In the genomic region with DNA sequence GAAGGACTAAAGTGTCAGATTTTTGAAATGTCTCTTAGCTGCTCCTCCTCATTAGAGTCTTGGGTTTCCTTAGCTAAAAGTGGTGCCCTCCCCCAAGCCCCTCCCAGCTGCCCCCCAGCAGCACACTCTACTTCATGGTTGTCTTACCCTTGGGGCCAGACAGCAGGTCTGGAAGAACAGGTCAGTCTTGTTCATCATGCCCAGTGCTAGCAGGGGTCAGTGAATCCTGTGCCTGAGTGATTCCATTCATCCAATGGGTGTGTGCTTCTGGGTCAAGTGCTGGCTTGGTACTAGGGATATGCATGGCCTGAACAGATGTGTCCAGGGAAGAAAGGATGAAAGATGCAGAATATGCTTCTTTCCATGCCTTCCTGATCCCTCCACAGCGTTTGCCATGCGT, we compare ENCODE assay signal across 30 cellular contexts.
"Had no signal": no experiment of that assay in that cellular context is flagged by ENCODE, and none has a peak within 500 bp of the region (broad histone marks: within the 10 kb centered on the region; RNA-seq: fewer than 3 reads in every experiment).

No MANE protein-coding gene starts in this region.

- H3K27ac Mint-ChIP-seq: activated CD4-positive, alpha-beta T cell treated with anti-CD3 and anti-CD28 coated beads, Interleukin-2, amount 10 ng/mL, durations not matched to agents 7 days and 5 days; activated CD8-positive, alpha-beta T cell treated with anti-CD3 and anti-CD28 coated beads, Interleukin-2, amount 10 ng/mL, durations not matched to agents 7 days and 5 days; activated naive CD4-positive, alpha-beta T cell treated with anti-CD3 and anti-CD28 coated beads for 36 hours; activated naive CD4-positive, alpha-beta T cell treated with anti-CD3 and anti-CD28 coated beads, Interleukin-2, amount 50 U/mL, for 72 hours; activated T-cell treated with anti-CD3 and anti-CD28 coated beads, Interleukin-2, amount 50 U/mL, for 24 hours; activated T-helper 1 cell treated with anti-CD3 and anti-CD28 coated beads, Interleukin-12 subunit alpha, Interleukin-12 subunit beta, Interleukin-2, Interleukin-4 antibody, amounts not matched to agents 30 ng/mL and 10 ng/mL and 1 ng/mL, durations not matched to agents 14 hours and 24 hours and 36 hours; T-helper 1 cell treated with Interleukin-12 subunit alpha and Interleukin-12 subunit beta and Interleukin-4 antibody, amounts not matched to agents 30 μg/mL and 1 μg/mL, for 36 hours; T-helper 2 cell treated with Interferon-gamma antibody and Interleukin-4, amounts not matched to agents 5 μg/mL and 100 μg/mL, for 36 hours had no signal

- H3K9me3 Mint-ChIP-seq: activated CD4-positive, alpha-beta T cell treated with anti-CD3 and anti-CD28 coated beads, Interleukin-2, amount 10 ng/mL, durations not matched to agents 7 days and 5 days; activated naive CD4-positive, alpha-beta T cell treated with anti-CD3 and anti-CD28 coated beads for 36 hours; activated naive CD4-positive, alpha-beta T cell treated with anti-CD3 and anti-CD28 coated beads, Interleukin-2, amount 50 U/mL, for 72 hours; activated T-cell treated with anti-CD3 and anti-CD28 coated beads, Interleukin-2, amount 50 U/mL, for 24 hours; activated T-helper 1 cell treated with anti-CD3 and anti-CD28 coated beads, Interleukin-12 subunit alpha, Interleukin-12 subunit beta, Interleukin-2, Interleukin-4 antibody, amounts not matched to agents 30 ng/mL and 10 ng/mL and 1 ng/mL, durations not matched to agents 14 hours and 24 hours and 36 hours; central memory CD8-positive, alpha-beta T cell; T-helper 1 cell treated with Interleukin-12 subunit alpha and Interleukin-12 subunit beta and Interleukin-4 antibody, amounts not matched to agents 30 μg/mL and 1 μg/mL, for 36 hours; T-helper 2 cell treated with Interferon-gamma antibody and Interleukin-4, amounts not matched to agents 5 μg/mL and 100 μg/mL, for 36 hours had no signal

- H3K9ac ChIP-seq: SK-N-SH had no signal

- H3K36me3 Mint-ChIP-seq: activated naive CD4-positive, alpha-beta T cell treated with anti-CD3 and anti-CD28 coated beads, Interleukin-2, amount 50 U/mL, for 72 hours had no signal

- H3K27me3 Mint-ChIP-seq: activated CD4-positive, alpha-beta T cell treated with anti-CD3 and anti-CD28 coated beads, Interleukin-2, amount 10 ng/mL, durations not matched to agents 7 days and 5 days; activated T-cell treated with anti-CD3 and anti-CD28 coated beads, Interleukin-2, amount 50 U/mL, for 24 hours; central memory CD8-positive, alpha-beta T cell had no signal

- H3K27me3 ChIP-seq: adrenal gland, brain microvascular endothelial cell, SJSA1 had no signal

- H3K4me1 ChIP-seq: adrenal gland had no signal

- H3K27ac ChIP-seq: adrenal gland, brain microvascular endothelial cell, SJSA1 had no signal

- H3K4me3 ChIP-seq: adrenal gland, SJSA1 had no signal

- H3K4me3 Mint-ChIP-seq: activated CD4-positive, alpha-beta T cell treated with anti-CD3 and anti-CD28 coated beads, Interleukin-2, amount 10 ng/mL, durations not matched to agents 7 days and 5 days; activated CD8-positive, alpha-beta T cell treated with anti-CD3 and anti-CD28 coated beads, Interleukin-2, amount 10 ng/mL, durations not matched to agents 7 days and 5 days; activated naive CD4-positive, alpha-beta T cell treated with anti-CD3 and anti-CD28 coated beads for 36 hours; activated T-cell treated with anti-CD3 and anti-CD28 coated beads, Interleukin-2, amount 50 U/mL, for 24 hours; activated T-helper 1 cell treated with anti-CD3 and anti-CD28 coated beads, Interleukin-12 subunit alpha, Interleukin-12 subunit beta, Interleukin-2, Interleukin-4 antibody, amounts not matched to agents 30 ng/mL and 10 ng/mL and 1 ng/mL, durations not matched to agents 14 hours and 24 hours and 36 hours; central memory CD8-positive, alpha-beta T cell; T-helper 1 cell treated with Interleukin-12 subunit alpha and Interleukin-12 subunit beta and Interleukin-4 antibody, amounts not matched to agents 30 μg/mL and 1 μg/mL, for 36 hours; T-helper 2 cell treated with Interferon-gamma antibody and Interleukin-4, amounts not matched to agents 5 μg/mL and 100 μg/mL, for 36 hours had no signal

- FAIRE-seq: TTC549 had no signal

- H3K36me3 ChIP-seq: adrenal gland, brain microvascular endothelial cell, SJSA1 had no signal

- H3K9me3 ChIP-seq: adrenal gland, SJSA1, SK-N-SH had no signal

- H3K4me2 ChIP-seq: SK-N-SH had no signal

- DNase-seq: activated CD4-positive, alpha-beta T cell treated with anti-CD3 and anti-CD28 coated beads, Interleukin-2, amount 10 ng/mL, durations not matched to agents 7 days and 5 days; activated CD4-positive, alpha-beta T cell treated with anti-CD3 and anti-CD28 coated beads, Interleukin-2, amount 50 U/mL, for 48 hours; activated CD8-positive, alpha-beta T cell treated with anti-CD3 and anti-CD28 coated beads, Interleukin-2, amount 10 ng/mL, durations not matched to agents 7 days and 5 days; activated gamma-delta T cell treated with Interleukin-2 at 50 U/mL for 16 hours; activated naive CD4-positive, alpha-beta T cell treated with anti-CD3 and anti-CD28 coated beads for 36 hours; activated T-cell treated with anti-CD3 and anti-CD28 coated beads, Interleukin-2, amount 50 U/mL, for 24 hours; adrenal gland; anterior cingulate cortex; brain microvascular endothelial cell; NCI-H1092 treated with DMSO at 0.1 percent for 48 hours; NCI-H1417; NCI-H146; NCI-H187; NCI-H2029 treated with DMSO at 0.1 percent for 48 hours; NCI-H2107; NCI-H2171; NCI-H510A; NCI-H526; NCI-H748 treated with DMSO at 0.1 percent for 48 hours; OCI-M1; RPMI8226; SHP77 treated with DMSO at 0.1 percent for 48 hours; SK-N-SH had no signal
